1 cellular context compared by ENCODE assay signal in the genomic region with DNA sequence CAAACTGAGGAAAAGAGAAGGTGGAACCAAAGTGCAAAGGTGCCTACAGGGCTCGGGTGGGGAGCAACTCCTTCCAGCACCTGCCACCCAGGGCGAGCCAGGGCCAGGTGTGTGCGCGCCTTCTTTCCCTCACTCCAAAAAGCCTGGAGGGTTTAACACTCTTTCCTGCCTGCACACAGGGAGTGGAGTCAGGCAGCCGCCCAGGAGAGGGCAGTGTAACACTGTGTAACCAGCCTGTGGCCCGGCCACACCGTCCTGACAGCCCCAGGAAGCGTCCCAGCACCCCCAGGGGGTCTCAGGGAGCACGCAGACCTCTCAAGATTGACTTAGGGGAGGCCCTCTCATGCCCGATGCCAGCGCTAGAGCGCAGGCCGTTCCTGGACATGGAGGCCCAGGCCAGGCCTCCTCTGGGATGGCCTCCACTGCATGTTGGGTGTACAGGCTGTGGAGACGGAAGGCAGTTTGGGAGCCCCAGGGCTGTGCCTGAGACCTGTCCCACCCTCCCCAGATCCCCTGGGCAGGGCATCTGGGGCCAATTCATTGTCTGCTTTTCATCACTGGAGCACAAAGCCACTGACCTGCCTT.
A peak's percentile ranks its signal among the peaks of the same experiment; 100 is the strongest.
TF ChIP-seq lines count a peak whose summit lies in the region.

No MANE protein-coding gene starts in this region.

TF ChIP-seq in K562, 482 proteins besides CTCF, POLR2A, EP300 and RAD21 (continued from another document and continues in another):
- TF ChIP-seq RCOR1 (IDR thresholded peaks at IDR 0.05; ENCODE audit: borderline replicate concordance in 1 of 2, low read depth in 2 of 2, low read length in 2 of 2) (0 out of 4 replicates have a peak, but pooled peaks of 1 of the 2 experiments have one; percentile 28), ZNF668 (CRISPR knock-in tag; IDR thresholded peaks at IDR 0.05) (no peak), MCM5 (IDR thresholded peaks at IDR 0.05; ENCODE audit: low read depth) (no peak), CTBP1 (IDR thresholded peaks at IDR 0.05; ENCODE audit: borderline replicate concordance) (peak; percentile 33; the same call in 1 of the 2 replicates), ARID2 (IDR thresholded peaks at IDR 0.05) (peak; percentile 50; the same call in 1 of the 2 replicates), RBM22 (IDR thresholded peaks at IDR 0.05; ENCODE audit: low read depth, low read length, poor library complexity, severe bottlenecking) (peak; percentile 64), KDM4B (IDR thresholded peaks at IDR 0.05; ENCODE audit: borderline replicate concordance in 2 of 2, low read depth in 1 of 2) (no peak), POU5F1 (IDR thresholded peaks at IDR 0.05; ENCODE audit: borderline replicate concordance, low read depth, low read length, partially characterized antibody) (no peak), BCOR (IDR thresholded peaks at IDR 0.05) (no peak), STAT5A (IDR thresholded peaks at IDR 0.05; ENCODE audit: borderline replicate concordance, low read length) (no peak), PHB (CRISPR knock-in tag; IDR thresholded peaks at IDR 0.05) (no peak), ZNF780A (CRISPR knock-in tag; IDR thresholded peaks at IDR 0.05) (no peak), RUNX1 (IDR thresholded peaks at IDR 0.05; ENCODE audit: low read depth) (no peak), SRSF7 (optimal IDR thresholded peaks at IDR 0.05; ENCODE audit: low read depth, low read length) (no peak), HNRNPK (IDR thresholded peaks at IDR 0.05; ENCODE audit: low read depth, low read length, poor library complexity, severe bottlenecking) (no peak), FOSL1 (tag; conservative IDR thresholded peaks at IDR 0.05) (no peak), MCM7 (IDR thresholded peaks at IDR 0.05) (no peak), MAZ (CRISPR knock-in tag; conservative IDR thresholded peaks at IDR 0.05 in 1 of 2, IDR thresholded peaks at IDR 0.05 in 1 of 2) (peak in 1 of 2 experiments; percentile 53; a peak in 1 of 4 replicates), ZNF589 (CRISPR knock-in tag; IDR thresholded peaks at IDR 0.05; ENCODE audit: low read depth) (no peak), TBL1XR1 (IDR thresholded peaks at IDR 0.05; ENCODE audit: low read length in 2 of 2) (no peak), SAFB2 (IDR thresholded peaks at IDR 0.05; ENCODE audit: borderline replicate concordance, low read depth, low read length, severe bottlenecking) (no peak), ZNF165 (CRISPR knock-in tag; IDR thresholded peaks at IDR 0.05; ENCODE audit: borderline replicate concordance) (no peak), GABPB1 (CRISPR knock-in tag; IDR thresholded peaks at IDR 0.05) (0 out of 2 replicates have a peak, but pooled peaks have one; percentile 35), BRD9 (IDR thresholded peaks at IDR 0.05; ENCODE audit: low read depth, partially characterized antibody) (no peak), PYGO2 (tag; IDR thresholded peaks at IDR 0.05) (no peak), KLF16 (IDR thresholded peaks at IDR 0.05) (0 out of 2 replicates have a peak, but pooled peaks have one; percentile 20), ZBTB7A (IDR thresholded peaks at IDR 0.05; ENCODE audit: borderline replicate concordance, control insufficient read depth, low read depth, low read length) (peak; percentile 55; the same call in 1 of the 2 replicates), ZEB2 (IDR thresholded peaks at IDR 0.05) (no peak), JUND (IDR thresholded peaks at IDR 0.05; ENCODE audit: borderline replicate concordance, low read depth, low read length) (peak; percentile 29; the same call in 1 of the 2 replicates), JUND (tag; IDR thresholded peaks at IDR 0.05; ENCODE audit: borderline replicate concordance, low read depth, low read length) (no peak), STAG1 (CRISPR knock-in tag; IDR thresholded peaks at IDR 0.05; ENCODE audit: borderline replicate concordance) (peak; percentile 66; the same call in 1 of the 2 replicates), ZFP1 (CRISPR knock-in tag; IDR thresholded peaks at IDR 0.05) (no peak), ILF3 (IDR thresholded peaks at IDR 0.05; ENCODE audit: borderline replicate concordance) (no peak), SMARCB1 (IDR thresholded peaks at IDR 0.05; ENCODE audit: insufficient read length, low read depth) (no peak), RB1 (IDR thresholded peaks at IDR 0.05; ENCODE audit: low read depth) (0 out of 2 replicates have a peak, but pooled peaks have one; percentile 39), ZNF24 (IDR thresholded peaks at IDR 0.05) (0 out of 2 replicates have a peak, but pooled peaks have one; percentile 16)
- TF ChIP-seq, protein P1, sequence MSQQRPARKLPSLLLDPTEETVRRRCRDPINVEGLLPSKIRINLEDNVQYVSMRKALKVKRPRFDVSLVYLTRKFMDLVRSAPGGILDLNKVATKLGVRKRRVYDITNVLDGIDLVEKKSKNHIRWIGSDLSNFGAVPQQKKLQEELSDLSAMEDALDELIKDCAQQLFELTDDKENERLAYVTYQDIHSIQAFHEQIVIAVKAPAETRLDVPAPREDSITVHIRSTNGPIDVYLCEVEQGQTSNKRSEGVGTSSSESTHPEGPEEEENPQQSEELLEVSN (IDR thresholded peaks at IDR 0.05; ENCODE audit: borderline replicate concordance in 1 of 2, extremely low read depth in 1 of 2, insufficient read depth in 1 of 2, insufficient read length in 1 of 2, low read depth in 1 of 2, low read length in 1 of 2, poor library complexity in 1 of 2, severe bottlenecking in 1 of 2): no peak
- TF ChIP-seq, protein P2, sequence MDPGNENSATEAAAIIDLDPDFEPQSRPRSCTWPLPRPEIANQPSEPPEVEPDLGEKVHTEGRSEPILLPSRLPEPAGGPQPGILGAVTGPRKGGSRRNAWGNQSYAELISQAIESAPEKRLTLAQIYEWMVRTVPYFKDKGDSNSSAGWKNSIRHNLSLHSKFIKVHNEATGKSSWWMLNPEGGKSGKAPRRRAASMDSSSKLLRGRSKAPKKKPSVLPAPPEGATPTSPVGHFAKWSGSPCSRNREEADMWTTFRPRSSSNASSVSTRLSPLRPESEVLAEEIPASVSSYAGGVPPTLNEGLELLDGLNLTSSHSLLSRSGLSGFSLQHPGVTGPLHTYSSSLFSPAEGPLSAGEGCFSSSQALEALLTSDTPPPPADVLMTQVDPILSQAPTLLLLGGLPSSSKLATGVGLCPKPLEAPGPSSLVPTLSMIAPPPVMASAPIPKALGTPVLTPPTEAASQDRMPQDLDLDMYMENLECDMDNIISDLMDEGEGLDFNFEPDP (CRISPR knock-in tag; IDR thresholded peaks at IDR 0.05): no peak
- TF ChIP-seq, protein P3, sequence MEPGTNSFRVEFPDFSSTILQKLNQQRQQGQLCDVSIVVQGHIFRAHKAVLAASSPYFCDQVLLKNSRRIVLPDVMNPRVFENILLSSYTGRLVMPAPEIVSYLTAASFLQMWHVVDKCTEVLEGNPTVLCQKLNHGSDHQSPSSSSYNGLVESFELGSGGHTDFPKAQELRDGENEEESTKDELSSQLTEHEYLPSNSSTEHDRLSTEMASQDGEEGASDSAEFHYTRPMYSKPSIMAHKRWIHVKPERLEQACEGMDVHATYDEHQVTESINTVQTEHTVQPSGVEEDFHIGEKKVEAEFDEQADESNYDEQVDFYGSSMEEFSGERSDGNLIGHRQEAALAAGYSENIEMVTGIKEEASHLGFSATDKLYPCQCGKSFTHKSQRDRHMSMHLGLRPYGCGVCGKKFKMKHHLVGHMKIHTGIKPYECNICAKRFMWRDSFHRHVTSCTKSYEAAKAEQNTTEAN (CRISPR knock-in tag; IDR thresholded peaks at IDR 0.05): no peak
- TF ChIP-seq, protein P4, sequence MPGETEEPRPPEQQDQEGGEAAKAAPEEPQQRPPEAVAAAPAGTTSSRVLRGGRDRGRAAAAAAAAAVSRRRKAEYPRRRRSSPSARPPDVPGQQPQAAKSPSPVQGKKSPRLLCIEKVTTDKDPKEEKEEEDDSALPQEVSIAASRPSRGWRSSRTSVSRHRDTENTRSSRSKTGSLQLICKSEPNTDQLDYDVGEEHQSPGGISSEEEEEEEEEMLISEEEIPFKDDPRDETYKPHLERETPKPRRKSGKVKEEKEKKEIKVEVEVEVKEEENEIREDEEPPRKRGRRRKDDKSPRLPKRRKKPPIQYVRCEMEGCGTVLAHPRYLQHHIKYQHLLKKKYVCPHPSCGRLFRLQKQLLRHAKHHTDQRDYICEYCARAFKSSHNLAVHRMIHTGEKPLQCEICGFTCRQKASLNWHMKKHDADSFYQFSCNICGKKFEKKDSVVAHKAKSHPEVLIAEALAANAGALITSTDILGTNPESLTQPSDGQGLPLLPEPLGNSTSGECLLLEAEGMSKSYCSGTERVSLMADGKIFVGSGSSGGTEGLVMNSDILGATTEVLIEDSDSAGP (CRISPR knock-in tag; IDR thresholded peaks at IDR 0.05): no peak
- TF ChIP-seq, protein P5, sequence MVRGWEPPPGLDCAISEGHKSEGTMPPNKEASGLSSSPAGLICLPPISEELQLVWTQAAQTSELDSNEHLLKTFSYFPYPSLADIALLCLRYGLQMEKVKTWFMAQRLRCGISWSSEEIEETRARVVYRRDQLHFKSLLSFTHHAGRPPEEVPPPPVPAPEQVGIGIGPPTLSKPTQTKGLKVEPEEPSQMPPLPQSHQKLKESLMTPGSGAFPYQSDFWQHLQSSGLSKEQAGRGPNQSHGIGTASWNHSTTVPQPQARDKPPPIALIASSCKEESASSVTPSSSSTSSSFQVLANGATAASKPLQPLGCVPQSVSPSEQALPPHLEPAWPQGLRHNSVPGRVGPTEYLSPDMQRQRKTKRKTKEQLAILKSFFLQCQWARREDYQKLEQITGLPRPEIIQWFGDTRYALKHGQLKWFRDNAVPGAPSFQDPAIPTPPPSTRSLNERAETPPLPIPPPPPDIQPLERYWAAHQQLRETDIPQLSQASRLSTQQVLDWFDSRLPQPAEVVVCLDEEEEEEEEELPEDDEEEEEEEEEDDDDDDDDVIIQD (CRISPR knock-in tag; IDR thresholded peaks at IDR 0.05): no peak
- TF ChIP-seq, protein P6, sequence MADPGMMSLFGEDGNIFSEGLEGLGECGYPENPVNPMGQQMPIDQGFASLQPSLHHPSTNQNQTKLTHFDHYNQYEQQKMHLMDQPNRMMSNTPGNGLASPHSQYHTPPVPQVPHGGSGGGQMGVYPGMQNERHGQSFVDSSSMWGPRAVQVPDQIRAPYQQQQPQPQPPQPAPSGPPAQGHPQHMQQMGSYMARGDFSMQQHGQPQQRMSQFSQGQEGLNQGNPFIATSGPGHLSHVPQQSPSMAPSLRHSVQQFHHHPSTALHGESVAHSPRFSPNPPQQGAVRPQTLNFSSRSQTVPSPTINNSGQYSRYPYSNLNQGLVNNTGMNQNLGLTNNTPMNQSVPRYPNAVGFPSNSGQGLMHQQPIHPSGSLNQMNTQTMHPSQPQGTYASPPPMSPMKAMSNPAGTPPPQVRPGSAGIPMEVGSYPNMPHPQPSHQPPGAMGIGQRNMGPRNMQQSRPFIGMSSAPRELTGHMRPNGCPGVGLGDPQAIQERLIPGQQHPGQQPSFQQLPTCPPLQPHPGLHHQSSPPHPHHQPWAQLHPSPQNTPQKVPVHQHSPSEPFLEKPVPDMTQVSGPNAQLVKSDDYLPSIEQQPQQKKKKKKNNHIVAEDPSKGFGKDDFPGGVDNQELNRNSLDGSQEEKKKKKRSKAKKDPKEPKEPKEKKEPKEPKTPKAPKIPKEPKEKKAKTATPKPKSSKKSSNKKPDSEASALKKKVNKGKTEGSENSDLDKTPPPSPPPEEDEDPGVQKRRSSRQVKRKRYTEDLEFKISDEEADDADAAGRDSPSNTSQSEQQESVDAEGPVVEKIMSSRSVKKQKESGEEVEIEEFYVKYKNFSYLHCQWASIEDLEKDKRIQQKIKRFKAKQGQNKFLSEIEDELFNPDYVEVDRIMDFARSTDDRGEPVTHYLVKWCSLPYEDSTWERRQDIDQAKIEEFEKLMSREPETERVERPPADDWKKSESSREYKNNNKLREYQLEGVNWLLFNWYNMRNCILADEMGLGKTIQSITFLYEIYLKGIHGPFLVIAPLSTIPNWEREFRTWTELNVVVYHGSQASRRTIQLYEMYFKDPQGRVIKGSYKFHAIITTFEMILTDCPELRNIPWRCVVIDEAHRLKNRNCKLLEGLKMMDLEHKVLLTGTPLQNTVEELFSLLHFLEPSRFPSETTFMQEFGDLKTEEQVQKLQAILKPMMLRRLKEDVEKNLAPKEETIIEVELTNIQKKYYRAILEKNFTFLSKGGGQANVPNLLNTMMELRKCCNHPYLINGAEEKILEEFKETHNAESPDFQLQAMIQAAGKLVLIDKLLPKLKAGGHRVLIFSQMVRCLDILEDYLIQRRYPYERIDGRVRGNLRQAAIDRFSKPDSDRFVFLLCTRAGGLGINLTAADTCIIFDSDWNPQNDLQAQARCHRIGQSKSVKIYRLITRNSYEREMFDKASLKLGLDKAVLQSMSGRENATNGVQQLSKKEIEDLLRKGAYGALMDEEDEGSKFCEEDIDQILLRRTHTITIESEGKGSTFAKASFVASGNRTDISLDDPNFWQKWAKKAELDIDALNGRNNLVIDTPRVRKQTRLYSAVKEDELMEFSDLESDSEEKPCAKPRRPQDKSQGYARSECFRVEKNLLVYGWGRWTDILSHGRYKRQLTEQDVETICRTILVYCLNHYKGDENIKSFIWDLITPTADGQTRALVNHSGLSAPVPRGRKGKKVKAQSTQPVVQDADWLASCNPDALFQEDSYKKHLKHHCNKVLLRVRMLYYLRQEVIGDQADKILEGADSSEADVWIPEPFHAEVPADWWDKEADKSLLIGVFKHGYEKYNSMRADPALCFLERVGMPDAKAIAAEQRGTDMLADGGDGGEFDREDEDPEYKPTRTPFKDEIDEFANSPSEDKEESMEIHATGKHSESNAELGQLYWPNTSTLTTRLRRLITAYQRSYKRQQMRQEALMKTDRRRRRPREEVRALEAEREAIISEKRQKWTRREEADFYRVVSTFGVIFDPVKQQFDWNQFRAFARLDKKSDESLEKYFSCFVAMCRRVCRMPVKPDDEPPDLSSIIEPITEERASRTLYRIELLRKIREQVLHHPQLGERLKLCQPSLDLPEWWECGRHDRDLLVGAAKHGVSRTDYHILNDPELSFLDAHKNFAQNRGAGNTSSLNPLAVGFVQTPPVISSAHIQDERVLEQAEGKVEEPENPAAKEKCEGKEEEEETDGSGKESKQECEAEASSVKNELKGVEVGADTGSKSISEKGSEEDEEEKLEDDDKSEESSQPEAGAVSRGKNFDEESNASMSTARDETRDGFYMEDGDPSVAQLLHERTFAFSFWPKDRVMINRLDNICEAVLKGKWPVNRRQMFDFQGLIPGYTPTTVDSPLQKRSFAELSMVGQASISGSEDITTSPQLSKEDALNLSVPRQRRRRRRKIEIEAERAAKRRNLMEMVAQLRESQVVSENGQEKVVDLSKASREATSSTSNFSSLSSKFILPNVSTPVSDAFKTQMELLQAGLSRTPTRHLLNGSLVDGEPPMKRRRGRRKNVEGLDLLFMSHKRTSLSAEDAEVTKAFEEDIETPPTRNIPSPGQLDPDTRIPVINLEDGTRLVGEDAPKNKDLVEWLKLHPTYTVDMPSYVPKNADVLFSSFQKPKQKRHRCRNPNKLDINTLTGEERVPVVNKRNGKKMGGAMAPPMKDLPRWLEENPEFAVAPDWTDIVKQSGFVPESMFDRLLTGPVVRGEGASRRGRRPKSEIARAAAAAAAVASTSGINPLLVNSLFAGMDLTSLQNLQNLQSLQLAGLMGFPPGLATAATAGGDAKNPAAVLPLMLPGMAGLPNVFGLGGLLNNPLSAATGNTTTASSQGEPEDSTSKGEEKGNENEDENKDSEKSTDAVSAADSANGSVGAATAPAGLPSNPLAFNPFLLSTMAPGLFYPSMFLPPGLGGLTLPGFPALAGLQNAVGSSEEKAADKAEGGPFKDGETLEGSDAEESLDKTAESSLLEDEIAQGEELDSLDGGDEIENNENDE (IDR thresholded peaks at IDR 0.05; ENCODE audit: low read depth, low read length): no peak
